24 cellular contexts compared by ENCODE assay signal in genomic region chr3:163924600-163924999, GRCh38.
DNase-seq lines count a peak whose midpoint lies in the region; ATAC-seq, FAIRE-seq and TF ChIP-seq lines count a peak whose summit lies in the region.
"Had no signal": no experiment of that assay in that cellular context is flagged by ENCODE, and none has a peak within 500 bp of the region (broad histone marks: within the 10 kb centered on the region; RNA-seq: fewer than 3 reads in every experiment).

No MANE protein-coding gene starts in this region.

- H3K9me3 Mint-ChIP-seq in Calu3 (ENCODE audit: low read depth, unreplicated experiment) = peaks cover 2% of the 10 kb centered on the region
- peaks cover 8% of the 10 kb centered on the region for H3K9me3 Mint-ChIP-seq in T-helper 2 cell treated with Interferon-gamma antibody and Interleukin-4, amounts not matched to agents 5 μg/mL and 100 μg/mL, for 36 hours
- H3K9me3 Mint-ChIP-seq: brain had no signal

- TF ChIP-seq POLR2A in GM12878 (IDR thresholded peaks at IDR 0.05; ENCODE audit: low read depth, low read length) = no peak

- no peaks in the 10 kb centered on the region for H3K27me3 Mint-ChIP-seq in Calu3 (ENCODE audit: unreplicated experiment)
- H3K27me3 Mint-ChIP-seq in T-helper 2 cell treated with Interferon-gamma antibody and Interleukin-4, amounts not matched to agents 5 μg/mL and 100 μg/mL, for 36 hours (ENCODE audit: low read depth) = no peaks in the 10 kb centered on the region
- H3K27me3 Mint-ChIP-seq: brain had no signal

- no peak for TF ChIP-seq EP300 in GM12878 (IDR thresholded peaks at IDR 0.05; ENCODE audit: borderline replicate concordance in 1 of 2, control insufficient read depth in 1 of 2, low read depth in 2 of 2, low read length in 2 of 2)

- H4K20me1 ChIP-seq in GM12878 (ENCODE audit: control insufficient read depth, insufficient read depth) = no peaks in the 10 kb centered on the region

- DNase-seq in Calu3 (peak; percentile 25), NCI-H69 (lab: John Stamatoyannopoulos, UW) (peak; percentile 39), GM12878 (ENCODE audit: low read depth, low spot score) (no peak), GM03348 (ENCODE audit: low spot score) (no peak)
- DNase-seq in T-helper 2 cell treated with Interferon-gamma antibody and Interleukin-4, amounts not matched to agents 5 μg/mL and 100 μg/mL, for 36 hours (ENCODE audit: low spot score) = no peak
- no peak for DNase-seq in activated naive CD4-positive, alpha-beta T cell (lab: John Stamatoyannopoulos, UW)
- DNase-seq: activated CD4-positive, alpha-beta T cell treated with anti-CD3 and anti-CD28 coated beads, Interleukin-2, amount 50 U/mL, for 48 hours; activated effector memory CD4-positive, alpha-beta T cell treated with Interleukin-2 at 50 U/mL for 16 hours; effector CD8-positive, alpha-beta T cell; islet precursor cell; NCI-H1105; psoas muscle; T-helper 2 cell had no signal

- no peak overlapping the region for H3K9ac ChIP-seq in GM12878 (ENCODE audit: control insufficient read depth, insufficient read depth, low read length)

- H3K27ac ChIP-seq in GM12878 (ENCODE audit: control insufficient read depth, insufficient read depth) = no peak overlapping the region
- H3K27ac ChIP-seq: C4-2B, psoas muscle, SK-N-MC, suprapubic skin, vagina had no signal

- no peak for TF ChIP-seq RAD21 in GM12878 (IDR thresholded peaks at IDR 0.05; ENCODE audit: insufficient read depth, low read depth, low read length)

- no peaks in the 10 kb centered on the region for H3K36me3 ChIP-seq in GM12878 (ENCODE audit: control insufficient read depth in 2 of 2, insufficient read depth in 2 of 2, low read length in 1 of 2)
- H3K36me3 ChIP-seq: suprapubic skin, vagina had no signal

- intact Hi-C loops in Calu3 (cut with micrococcal nuclease; ENCODE audit: unreplicated experiment) = no loop called here
- intact Hi-C loops in GM12878 (cut with micrococcal nuclease; ENCODE audit: unreplicated experiment) = no loop called here

- in situ Hi-C loops in GM12878 (cut with MboI) = no loop called here

- no peaks in the 10 kb centered on the region for H3K79me2 ChIP-seq in GM12878 (ENCODE audit: control insufficient read depth, insufficient read depth, low read length)

- FAIRE-seq in GM12878 (lab: Jason Lieb, UNC) = no peak
- FAIRE-seq: frontal cortex, GM12891 had no signal

- H3K36me3 Mint-ChIP-seq in Calu3 (ENCODE audit: insufficient read depth, unreplicated experiment) = no peaks in the 10 kb centered on the region
- H3K36me3 Mint-ChIP-seq in T-helper 2 cell treated with Interferon-gamma antibody and Interleukin-4, amounts not matched to agents 5 μg/mL and 100 μg/mL, for 36 hours (ENCODE audit: low read depth) = no peaks in the 10 kb centered on the region
- H3K36me3 Mint-ChIP-seq: brain had no signal

- RAD21 ChIA-PET in GM12878 (lab: Charles Lee; ENCODE audit: unreplicated experiment) = no interaction called here

- H3K9me3 ChIP-seq in GM12878 (replicated peaks; ENCODE audit: control insufficient read depth, insufficient read depth, low read length) = no peaks in the 10 kb centered on the region
- H3K9me3 ChIP-seq: psoas muscle, suprapubic skin, vagina had no signal

- no peak overlapping the region for H2AFZ ChIP-seq in GM12878 (ENCODE audit: control insufficient read depth, low read depth, low read length)

- WGBS in GM12878 (ENCODE audit: insufficient coverage, insufficient replicate concordance, low lambda C conversion rate, missing lambda C conversion rate) = 0% methylated on average over 6 of the region's 6 CpGs

- H3K27me3 ChIP-seq in GM12878 (replicated peaks in 1 of 2; ENCODE audit: control insufficient read depth in 2 of 2, insufficient read depth in 2 of 2, low read length in 1 of 2) = no peaks in the 10 kb centered on the region
- H3K27me3 ChIP-seq: suprapubic skin, vagina had no signal

- ATAC-seq in HG03025 (IDR thresholded peaks at IDR 0.05; ENCODE audit: low FRiP score, unreplicated experiment) = peak; percentile 54
- peak; percentile 68 for ATAC-seq in GM12878
- ATAC-seq in HG02759 (IDR thresholded peaks at IDR 0.05; ENCODE audit: unreplicated experiment) = no peak
- ATAC-seq: esophagus mucosa, psoas muscle had no signal

- no peak overlapping the region for H3K27ac Mint-ChIP-seq in Calu3 (ENCODE audit: unreplicated experiment)
- no peak overlapping the region for H3K27ac Mint-ChIP-seq in T-helper 2 cell treated with Interferon-gamma antibody and Interleukin-4, amounts not matched to agents 5 μg/mL and 100 μg/mL, for 36 hours
- H3K27ac Mint-ChIP-seq: brain had no signal

- no TSS peak for BruUV-seq in Calu3 (replicated peaks; lab: Mats Ljungman, UMichigan)
- BruUV-seq in GM12878 (replicated peaks; lab: Mats Ljungman, UMichigan) = no TSS peak

- peak overlapping the region; percentile 58 for H3K4me3 Mint-ChIP-seq in Calu3 (ENCODE audit: low read depth, unreplicated experiment)
- no peak overlapping the region for H3K4me3 Mint-ChIP-seq in T-helper 2 cell treated with Interferon-gamma antibody and Interleukin-4, amounts not matched to agents 5 μg/mL and 100 μg/mL, for 36 hours
- H3K4me3 Mint-ChIP-seq: brain had no signal

- H3K4me3 ChIP-seq in GM12878 = no peak overlapping the region
- H3K4me3 ChIP-seq: lung, psoas muscle, SK-N-MC, suprapubic skin, vagina had no signal

- H3K4me1 ChIP-seq in GM12878 (ENCODE audit: control insufficient read depth, insufficient read depth, low read length) = no peaks in the 10 kb centered on the region
- H3K4me1 ChIP-seq: psoas muscle, suprapubic skin, vagina had no signal

- SMC1A ChIA-PET in GM12878 (lab: Charles Lee; ENCODE audit: uncharacterized antibody, unreplicated experiment) = interaction anchor here (0.5 to 1.0 kb wide), 2 partner anchors 110 to 381 kb away, joined by 3 read pairs; no protein-coding TSS in a partner anchor

- no peak for TF ChIP-seq CTCF in Calu3 (IDR thresholded peaks at IDR 0.05; ENCODE audit: unreplicated experiment)
- TF ChIP-seq CTCF in GM12878 (IDR thresholded peaks at IDR 0.05 in 2 of 3, conservative IDR thresholded peaks at IDR 0.05 in 1 of 3; ENCODE audit: control insufficient read depth in 2 of 3, extremely low read depth in 1 of 3, insufficient read depth in 1 of 3, low read depth in 3 of 3, low read length in 3 of 3) = no peak

- H3K4me2 ChIP-seq in GM12878 (ENCODE audit: control insufficient read depth, insufficient read depth) = no peak overlapping the region

- H3K4me1 Mint-ChIP-seq in Calu3 (ENCODE audit: low read depth, unreplicated experiment) = peaks cover 12% of the 10 kb centered on the region
- H3K4me1 Mint-ChIP-seq in T-helper 2 cell treated with Interferon-gamma antibody and Interleukin-4, amounts not matched to agents 5 μg/mL and 100 μg/mL, for 36 hours (ENCODE audit: low read depth) = no peaks in the 10 kb centered on the region
- H3K4me1 Mint-ChIP-seq: brain had no signal

- CTCF ChIA-PET in Calu3 (lab: Charles Lee) = interaction anchor here (0.6 kb wide), 1 partner anchor 1973 kb away, joined by 4 read pairs; no protein-coding TSS in a partner anchor
- CTCF ChIA-PET in GM12878 (lab: Yijun Ruan, JAX) = no interaction called here

- POLR2A ChIA-PET in GM12878 (lab: Charles Lee) = no interaction called here

TF ChIP-seq in GM12878, 131 proteins besides CTCF, POLR2A, EP300 and RAD21:
- TF ChIP-seq TAF1 (IDR thresholded peaks at IDR 0.05; ENCODE audit: borderline replicate concordance, low read depth, low read length) = no peak
- no peak for TF ChIP-seq ZBTB33 (IDR thresholded peaks at IDR 0.05)

Comparison
In these comparisons a context has a peak if more than half of its experiments do, and no peak if none do; other contexts are left out.
1. DNase-seq: peak in Calu3 (single experiment) and NCI-H69 (single experiment); none in GM12878 (single experiment), GM03348 (single experiment), T-helper 2 cell treated with Interferon-gamma antibody and Interleukin-4, amounts not matched to agents 5 μg/mL and 100 μg/mL, for 36 hours (single experiment) and activated naive CD4-positive, alpha-beta T cell (0 of 4).